Comparison of ENCODE assay signal across 14 cellular contexts in the genomic region with DNA sequence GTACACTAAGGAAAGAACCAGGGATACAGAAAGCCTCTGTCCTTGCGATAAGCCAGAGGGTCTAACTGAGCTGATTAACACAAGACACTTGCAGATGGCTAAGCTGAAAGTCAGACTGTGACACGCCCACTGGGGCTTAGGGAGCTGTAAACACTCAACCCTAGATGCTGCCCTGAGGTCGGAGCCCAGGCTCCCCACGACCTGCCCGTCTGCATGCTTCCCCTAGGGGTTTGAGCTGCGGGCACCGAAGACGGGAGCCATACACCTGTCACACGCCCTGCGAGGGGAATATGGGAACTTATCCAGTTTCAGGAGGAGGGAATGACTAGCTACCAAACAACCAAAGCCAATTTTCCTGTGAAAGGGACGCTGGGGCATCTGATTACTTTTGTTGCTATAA.
DNase-seq lines count a peak whose midpoint lies in the region; ATAC-seq and TF ChIP-seq lines count a peak whose summit lies in the region.
"Had no signal": no experiment of that assay in that cellular context is flagged by ENCODE, and none has a peak within 500 bp of the region (broad histone marks: within the 10 kb centered on the region; RNA-seq: fewer than 3 reads in every experiment).

No MANE protein-coding gene starts in this region.

- H3K4me3 ChIP-seq in HCT116 (replicated peaks in 1 of 2; ENCODE audit: low read depth in 1 of 2, low read length in 2 of 2) (no peak overlapping the region), epithelial cell of esophagus (ENCODE audit: low read length) (no peak overlapping the region), gastrocnemius medialis (no peak overlapping the region)

- H3K27me3 ChIP-seq in HCT116 (ENCODE audit: insufficient read depth, low read length) (peaks cover 12% of the 10 kb centered on the region; the same call in 1 of the 2 replicates), gastrocnemius medialis (no peaks in the 10 kb centered on the region)

- H3K9me3 ChIP-seq in HCT116 (ENCODE audit: control insufficient read depth in 1 of 2, insufficient read depth in 1 of 2, low read depth in 1 of 2, low read length in 2 of 2) (no peaks in the 10 kb centered on the region), gastrocnemius medialis (no peaks in the 10 kb centered on the region)

- no peaks in the 10 kb centered on the region for H3K36me3 ChIP-seq in HCT116 (ENCODE audit: control insufficient read depth in 1 of 2, insufficient read depth in 2 of 2, low read length in 2 of 2)
- no peaks in the 10 kb centered on the region for H3K36me3 ChIP-seq in gastrocnemius medialis

- no peak overlapping the region for H3K27ac ChIP-seq in HCT116 (ENCODE audit: low read depth, low read length)
- H3K27ac ChIP-seq in gastrocnemius medialis: peak overlapping the region in 3 of 4 donors; percentile 67 to 83 (median 74)

- POLR2A ChIA-PET in HCT116 (lab: Charles Lee): no interaction called here

- in situ Hi-C loops in gastrocnemius medialis (cut with MboI; ENCODE audit: low sequenced_read_pairs in 4 of 4): no loop called here

- no peak overlapping the region for H3K9ac ChIP-seq in HCT116 (ENCODE audit: low read length)

- TF ChIP-seq POLR2A in HCT116 (IDR thresholded peaks at IDR 0.05; ENCODE audit: borderline replicate concordance, extremely low read depth, insufficient read depth, insufficient read length): no peak
- no peak for TF ChIP-seq POLR2A in gastrocnemius medialis (IDR thresholded peaks at IDR 0.05)

- CTCF ChIA-PET in HCT116 (lab: Charles Lee): no interaction called here

- ATAC-seq in HCT116: no peak
- ATAC-seq in gastrocnemius medialis: peak in 1 of 2 donors; percentile 18
- ATAC-seq in GM18861 (IDR thresholded peaks at IDR 0.05; ENCODE audit: unreplicated experiment): no peak
- no peak for ATAC-seq in GM19328 (IDR thresholded peaks at IDR 0.05; ENCODE audit: unreplicated experiment)
- ATAC-seq: activated T-helper 17 cell treated with anti-CD3 and anti-CD28 coated beads, Interleukin-2, amount 50 U/mL, for 72 hours had no signal

- no peak for TF ChIP-seq RAD21 in HCT116 (IDR thresholded peaks at IDR 0.05; ENCODE audit: low read depth)

- TF ChIP-seq CTCF in HCT116 (IDR thresholded peaks at IDR 0.05 in 2 of 3, conservative IDR thresholded peaks at IDR 0.05 in 1 of 3; ENCODE audit: borderline replicate concordance in 1 of 3, insufficient read depth in 1 of 3, low read depth in 2 of 3, low read length in 2 of 3): no peak
- no peak for TF ChIP-seq CTCF in epithelial cell of esophagus (IDR thresholded peaks at IDR 0.05; ENCODE audit: insufficient read depth, low read depth, low read length, missing control alignments)
- TF ChIP-seq CTCF in gastrocnemius medialis (IDR thresholded peaks at IDR 0.05 in 4 of 5, conservative IDR thresholded peaks at IDR 0.05 in 1 of 5): no peak

- BruUV-seq in HCT116 (replicated peaks; lab: Mats Ljungman, UMichigan): no TSS peak

- H3K4me1 ChIP-seq in HCT116 (ENCODE audit: control insufficient read depth in 1 of 2, insufficient read depth in 2 of 2, low read length in 2 of 2): peaks cover 0 to 12% of the 10 kb centered on the region in 2 experiments; a peak in 3 of 4 replicates
- no peaks in the 10 kb centered on the region for H3K4me1 ChIP-seq in gastrocnemius medialis

- no peak overlapping the region for H2AFZ ChIP-seq in HCT116 (ENCODE audit: low read depth, low read length, poor library complexity, severe bottlenecking)

- intact Hi-C loops in HCT116 (cut with micrococcal nuclease): no loop called here
- intact Hi-C loops in gastrocnemius medialis (cut with DNase I; ENCODE audit: low total_unique reads): no loop called here

- RAD21 ChIA-PET in HCT116 (lab: Charles Lee; ENCODE audit: low non-redundant PET in 1 of 2, low total read pairs in 2 of 2, uncharacterized antibody in 2 of 2, unreplicated experiment in 2 of 2): no interaction called here

- no peak for DNase-seq in HCT116 (ENCODE audit: low read depth, low spot score)
- DNase-seq in NCI-H524 (lab: John Stamatoyannopoulos, UW): peak; percentile 75 to 94
- peak; percentile 9 for DNase-seq in epithelial cell of esophagus (ENCODE audit: low read depth)
- no peak for DNase-seq in gastrocnemius medialis
- DNase-seq in NCI-H2196 (lab: John Stamatoyannopoulos, UW; ENCODE audit: unreplicated experiment): no peak
- DNase-seq: activated CD4-positive, alpha-beta T cell treated with anti-CD3 and anti-CD28 coated beads, Interleukin-2, amount 50 U/mL, for 1 hour; glutamatergic neuron; NCI-H1105; NCI-H69; SHP77 treated with DMSO at 0.1 percent for 48 hours; stimulated activated CD4-positive, alpha-beta T cell treated with anti-CD3 and anti-CD28 coated beads, Interleukin-2, amount 100 ng/mL, for 24 hours had no signal

- H4K20me1 ChIP-seq in HCT116 (ENCODE audit: insufficient read depth): no peaks in the 10 kb centered on the region

- no peaks in the 10 kb centered on the region for H3K79me2 ChIP-seq in HCT116 (ENCODE audit: insufficient read depth, low read length)

- peak overlapping the region; percentile 51 for H3K4me2 ChIP-seq in HCT116 (ENCODE audit: low read length)

- H3K9me2 ChIP-seq in HCT116 (ENCODE audit: insufficient read depth): no peaks in the 10 kb centered on the region

TF ChIP-seq in HCT116, 20 proteins besides CTCF, POLR2A, EP300 and RAD21 (continues in another document):
- TF ChIP-seq FOSL1 (IDR thresholded peaks at IDR 0.05; ENCODE audit: low read depth): no peak
- TF ChIP-seq, protein P1, sequence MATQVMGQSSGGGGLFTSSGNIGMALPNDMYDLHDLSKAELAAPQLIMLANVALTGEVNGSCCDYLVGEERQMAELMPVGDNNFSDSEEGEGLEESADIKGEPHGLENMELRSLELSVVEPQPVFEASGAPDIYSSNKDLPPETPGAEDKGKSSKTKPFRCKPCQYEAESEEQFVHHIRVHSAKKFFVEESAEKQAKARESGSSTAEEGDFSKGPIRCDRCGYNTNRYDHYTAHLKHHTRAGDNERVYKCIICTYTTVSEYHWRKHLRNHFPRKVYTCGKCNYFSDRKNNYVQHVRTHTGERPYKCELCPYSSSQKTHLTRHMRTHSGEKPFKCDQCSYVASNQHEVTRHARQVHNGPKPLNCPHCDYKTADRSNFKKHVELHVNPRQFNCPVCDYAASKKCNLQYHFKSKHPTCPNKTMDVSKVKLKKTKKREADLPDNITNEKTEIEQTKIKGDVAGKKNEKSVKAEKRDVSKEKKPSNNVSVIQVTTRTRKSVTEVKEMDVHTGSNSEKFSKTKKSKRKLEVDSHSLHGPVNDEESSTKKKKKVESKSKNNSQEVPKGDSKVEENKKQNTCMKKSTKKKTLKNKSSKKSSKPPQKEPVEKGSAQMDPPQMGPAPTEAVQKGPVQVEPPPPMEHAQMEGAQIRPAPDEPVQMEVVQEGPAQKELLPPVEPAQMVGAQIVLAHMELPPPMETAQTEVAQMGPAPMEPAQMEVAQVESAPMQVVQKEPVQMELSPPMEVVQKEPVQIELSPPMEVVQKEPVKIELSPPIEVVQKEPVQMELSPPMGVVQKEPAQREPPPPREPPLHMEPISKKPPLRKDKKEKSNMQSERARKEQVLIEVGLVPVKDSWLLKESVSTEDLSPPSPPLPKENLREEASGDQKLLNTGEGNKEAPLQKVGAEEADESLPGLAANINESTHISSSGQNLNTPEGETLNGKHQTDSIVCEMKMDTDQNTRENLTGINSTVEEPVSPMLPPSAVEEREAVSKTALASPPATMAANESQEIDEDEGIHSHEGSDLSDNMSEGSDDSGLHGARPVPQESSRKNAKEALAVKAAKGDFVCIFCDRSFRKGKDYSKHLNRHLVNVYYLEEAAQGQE (IDR thresholded peaks at IDR 0.05; ENCODE audit: low read depth): no peak
- TF ChIP-seq TCF7L2 (IDR thresholded peaks at IDR 0.05; ENCODE audit: borderline replicate concordance, extremely low read depth, insufficient read depth, insufficient read length): no peak
- TF ChIP-seq EZH2phosphoT487 (IDR thresholded peaks at IDR 0.05; ENCODE audit: borderline replicate concordance): no peak
- no peak for TF ChIP-seq JUND (IDR thresholded peaks at IDR 0.05)
- TF ChIP-seq CEBPB (IDR thresholded peaks at IDR 0.05; ENCODE audit: low read depth): no peak
- TF ChIP-seq ZNF274 (IDR thresholded peaks at IDR 0.05; ENCODE audit: low read depth, low read length): no peak
- TF ChIP-seq SP1 (IDR thresholded peaks at IDR 0.05; ENCODE audit: low read depth): no peak
- no peak for TF ChIP-seq SRF (IDR thresholded peaks at IDR 0.05; ENCODE audit: low read depth)
- TF ChIP-seq, protein P2, sequence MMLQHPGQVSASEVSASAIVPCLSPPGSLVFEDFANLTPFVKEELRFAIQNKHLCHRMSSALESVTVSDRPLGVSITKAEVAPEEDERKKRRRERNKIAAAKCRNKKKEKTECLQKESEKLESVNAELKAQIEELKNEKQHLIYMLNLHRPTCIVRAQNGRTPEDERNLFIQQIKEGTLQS (IDR thresholded peaks at IDR 0.05): no peak
- TF ChIP-seq, protein P3, sequence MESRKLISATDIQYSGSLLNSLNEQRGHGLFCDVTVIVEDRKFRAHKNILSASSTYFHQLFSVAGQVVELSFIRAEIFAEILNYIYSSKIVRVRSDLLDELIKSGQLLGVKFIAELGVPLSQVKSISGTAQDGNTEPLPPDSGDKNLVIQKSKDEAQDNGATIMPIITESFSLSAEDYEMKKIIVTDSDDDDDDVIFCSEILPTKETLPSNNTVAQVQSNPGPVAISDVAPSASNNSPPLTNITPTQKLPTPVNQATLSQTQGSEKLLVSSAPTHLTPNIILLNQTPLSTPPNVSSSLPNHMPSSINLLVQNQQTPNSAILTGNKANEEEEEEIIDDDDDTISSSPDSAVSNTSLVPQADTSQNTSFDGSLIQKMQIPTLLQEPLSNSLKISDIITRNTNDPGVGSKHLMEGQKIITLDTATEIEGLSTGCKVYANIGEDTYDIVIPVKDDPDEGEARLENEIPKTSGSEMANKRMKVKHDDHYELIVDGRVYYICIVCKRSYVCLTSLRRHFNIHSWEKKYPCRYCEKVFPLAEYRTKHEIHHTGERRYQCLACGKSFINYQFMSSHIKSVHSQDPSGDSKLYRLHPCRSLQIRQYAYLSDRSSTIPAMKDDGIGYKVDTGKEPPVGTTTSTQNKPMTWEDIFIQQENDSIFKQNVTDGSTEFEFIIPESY (IDR thresholded peaks at IDR 0.05; ENCODE audit: extremely low read depth, insufficient replicate concordance, low read length): no peak
- no peak for TF ChIP-seq EZH2 (IDR thresholded peaks at IDR 0.05)
- TF ChIP-seq YY1 (IDR thresholded peaks at IDR 0.05; ENCODE audit: extremely low read depth, insufficient replicate concordance, low read depth, low read length): no peak
- no peak for TF ChIP-seq ELF1 (IDR thresholded peaks at IDR 0.05; ENCODE audit: borderline replicate concordance, low read depth)
- TF ChIP-seq ZFX (IDR thresholded peaks at IDR 0.05): no peak
- TF ChIP-seq CBX3 (IDR thresholded peaks at IDR 0.05; ENCODE audit: low read depth): no peak
- TF ChIP-seq, protein P4, sequence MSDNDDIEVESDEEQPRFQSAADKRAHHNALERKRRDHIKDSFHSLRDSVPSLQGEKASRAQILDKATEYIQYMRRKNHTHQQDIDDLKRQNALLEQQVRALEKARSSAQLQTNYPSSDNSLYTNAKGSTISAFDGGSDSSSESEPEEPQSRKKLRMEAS (IDR thresholded peaks at IDR 0.05): no peak
- TF ChIP-seq SIN3A (IDR thresholded peaks at IDR 0.05; ENCODE audit: low read depth): no peak
- TF ChIP-seq POLR2AphosphoS5 (IDR thresholded peaks at IDR 0.05; ENCODE audit: low read depth, low read length): no peak

Comparison
In these comparisons a context has a peak if more than half of its experiments do, and no peak if none do; other contexts are left out.
1. DNase-seq: peak in NCI-H524 (2 of 2) and epithelial cell of esophagus (single experiment); none in HCT116 (single experiment), gastrocnemius medialis (0 of 2) and NCI-H2196 (single experiment).